In genomic region chr1:148151911-148152391, GRCh38 we compare ENCODE assay signal across 8 cellular contexts. TPM values are rescaled to one million over a fixed set of nuclear protein-coding genes. Genes with fewer than 3 reads are reported as not detected.
DNase-seq lines count a peak whose midpoint lies in the region; ATAC-seq and TF ChIP-seq lines count a peak whose summit lies in the region.
"Not testable (repeated sequence)": the region's sequence is repeated elsewhere in the genome, so short reads cannot be mapped to it uniquely, and the experiment has no call there.

TSS of gene NBPF11 (minus strand) at chr1:148152281. CDS start at chr1:148127003, 25,278 bp downstream.

- H3K27me3 ChIP-seq in HAP-1 (ENCODE audit: low read depth); MG63; fibroblast of lung (ENCODE audit: control insufficient read depth, insufficient read depth, low read length): not testable (repeated sequence)

- ATAC-seq in natural killer cell = peak; percentile 93 to 97 (median 93)

- not testable (repeated sequence) for TF ChIP-seq CTCF in fibroblast of lung (conservative IDR thresholded peaks at IDR 0.05 in 1 of 2, IDR thresholded peaks at IDR 0.05 in 1 of 2; ENCODE audit: low read depth in 1 of 2, low read length in 2 of 2); natural killer cell (IDR thresholded peaks at IDR 0.05)

- H3K4me2 ChIP-seq in fibroblast of lung (ENCODE audit: extremely low read depth, insufficient read depth, low read length) = peak within 1 kb of the TSS; percentile 48

- TF ChIP-seq POLR2A in Raji (IDR thresholded peaks at IDR 0.05; ENCODE audit: insufficient read depth, low read depth, low read length) = peak; percentile 48

- H3K27ac Mint-ChIP-seq in activated T-helper 1 cell treated with anti-CD3 and anti-CD28 coated beads, Interleukin-12 subunit alpha, Interleukin-12 subunit beta, Interleukin-2, Interleukin-4 antibody, amounts not matched to agents 30 ng/mL and 10 ng/mL and 1 ng/mL, durations not matched to agents 14 hours and 24 hours and 36 hours = peak within 1 kb of the TSS; percentile 91
- H3K27ac Mint-ChIP-seq in natural killer cell = peak within 1 kb of the TSS; percentile 84 to 96

- H3K9ac ChIP-seq in fibroblast of lung (ENCODE audit: insufficient read depth, low read length) = peak within 1 kb of the TSS; percentile 55

- H3K36me3 Mint-ChIP-seq in activated T-helper 1 cell treated with anti-CD3 and anti-CD28 coated beads, Interleukin-12 subunit alpha, Interleukin-12 subunit beta, Interleukin-2, Interleukin-4 antibody, amounts not matched to agents 30 ng/mL and 10 ng/mL and 1 ng/mL, durations not matched to agents 14 hours and 24 hours and 36 hours (ENCODE audit: low read depth); natural killer cell: not testable (repeated sequence)

- H3K27ac ChIP-seq in fibroblast of lung (ENCODE audit: insufficient read depth, low read length) = peak within 1 kb of the TSS; percentile 26

- peak within 1 kb of the TSS; percentile 64 for H3K4me3 ChIP-seq in HAP-1
- peak within 1 kb of the TSS; percentile 66 for H3K4me3 ChIP-seq in MG63
- H3K4me3 ChIP-seq in fibroblast of lung (replicated peaks in 1 of 4; ENCODE audit: control extremely low read depth in 1 of 4, insufficient read depth in 1 of 4, low read depth in 3 of 4, low read length in 4 of 4) = peak within 1 kb of the TSS; percentile 32 to 67 (median 56)

- H3K9me3 Mint-ChIP-seq in activated T-helper 1 cell treated with anti-CD3 and anti-CD28 coated beads, Interleukin-12 subunit alpha, Interleukin-12 subunit beta, Interleukin-2, Interleukin-4 antibody, amounts not matched to agents 30 ng/mL and 10 ng/mL and 1 ng/mL, durations not matched to agents 14 hours and 24 hours and 36 hours; natural killer cell: not testable (repeated sequence)

- H3K27me3 Mint-ChIP-seq in activated T-helper 1 cell treated with anti-CD3 and anti-CD28 coated beads, Interleukin-12 subunit alpha, Interleukin-12 subunit beta, Interleukin-2, Interleukin-4 antibody, amounts not matched to agents 30 ng/mL and 10 ng/mL and 1 ng/mL, durations not matched to agents 14 hours and 24 hours and 36 hours (ENCODE audit: insufficient read depth) = not testable (repeated sequence)
- peaks cover 8 to 10% of the 10 kb centered on the region in 2 donors for H3K27me3 Mint-ChIP-seq in natural killer cell (ENCODE audit: low read depth in 2 of 2)

- not testable (repeated sequence) for H2AFZ ChIP-seq in fibroblast of lung (ENCODE audit: low read length)

- in situ Hi-C loops in HAP-1 (cut with MboI; ENCODE audit: low sequenced_read_pairs) = not testable (repeated sequence)

- H3K4me1 ChIP-seq in HAP-1; fibroblast of lung (ENCODE audit: control insufficient read depth, extremely low read depth, insufficient read depth, low read length): not testable (repeated sequence)

- H3K4me3 Mint-ChIP-seq in activated T-helper 1 cell treated with anti-CD3 and anti-CD28 coated beads, Interleukin-12 subunit alpha, Interleukin-12 subunit beta, Interleukin-2, Interleukin-4 antibody, amounts not matched to agents 30 ng/mL and 10 ng/mL and 1 ng/mL, durations not matched to agents 14 hours and 24 hours and 36 hours = peak within 1 kb of the TSS; percentile 98
- peak within 1 kb of the TSS; percentile 93 for H3K4me3 Mint-ChIP-seq in natural killer cell

- H3K4me1 Mint-ChIP-seq in activated T-helper 1 cell treated with anti-CD3 and anti-CD28 coated beads, Interleukin-12 subunit alpha, Interleukin-12 subunit beta, Interleukin-2, Interleukin-4 antibody, amounts not matched to agents 30 ng/mL and 10 ng/mL and 1 ng/mL, durations not matched to agents 14 hours and 24 hours and 36 hours (ENCODE audit: low read depth) = peaks cover 11% of the 10 kb centered on the region
- peaks cover 6 to 21% of the 10 kb centered on the region in 2 donors for H3K4me1 Mint-ChIP-seq in natural killer cell

- not testable (repeated sequence) for H3K36me3 ChIP-seq in HAP-1 (replicated peaks); MG63; fibroblast of lung (ENCODE audit: control insufficient read depth, insufficient read depth, low read length)

- not testable (repeated sequence) for H3K9me3 ChIP-seq in HAP-1; MG63; fibroblast of lung (ENCODE audit: control insufficient read depth, insufficient read depth, low read depth, low read length)

- H4K20me1 ChIP-seq in fibroblast of lung (ENCODE audit: control insufficient read depth, extremely low read depth, insufficient read depth, low read length) = not testable (repeated sequence)

- not testable (repeated sequence) for H3K79me2 ChIP-seq in fibroblast of lung (ENCODE audit: control insufficient read depth, insufficient read depth, low read length)

- intact Hi-C loops in activated T-helper 1 cell treated with anti-CD3 and anti-CD28 coated beads, Interleukin-12 subunit alpha, Interleukin-12 subunit beta, Interleukin-2, Interleukin-4 antibody, amounts not matched to agents 30 ng/mL and 10 ng/mL and 1 ng/mL, durations not matched to agents 14 hours and 24 hours and 36 hours (cut with micrococcal nuclease); natural killer cell (cut with micrococcal nuclease): not testable (repeated sequence)

- DNase-seq in DMS79 (lab: John Stamatoyannopoulos, UW) (peak; percentile 56), HAP-1 (ENCODE audit: low spot score in 2 of 2) (peak; percentile 67 to 91), MG63 (peak; percentile 94), fibroblast of lung (ENCODE audit: low read depth in 2 of 2) (peak; percentile 79 to 81), natural killer cell (peak; percentile 77)
- peak; percentile 83 for DNase-seq in activated T-helper 1 cell treated with anti-CD3 and anti-CD28 coated beads, Interleukin-12 subunit alpha, Interleukin-12 subunit beta, Interleukin-2, Interleukin-4 antibody, amounts not matched to agents 30 ng/mL and 10 ng/mL and 1 ng/mL, durations not matched to agents 14 hours and 24 hours and 36 hours (ENCODE audit: low spot score)
- peak; percentile 67 for DNase-seq in stimulated activated CD8-positive, alpha-beta memory T cell treated with anti-CD3 and anti-CD28 coated beads, Interleukin-7, amount 100 ng/mL, for 24 hours (ENCODE audit: low read depth)

RNA-seq across cellular contexts. Expression of gene NBPF11, which starts in this region (rescaled TPM):
- total RNA-seq in MG63 (2014; rRNA removed; shearing (Covaris generic); ENCODE audit: low replicate concordance) = 2.1 and 2.5 TPM in 2 replicates
- 10.4 and 11.1 TPM in 2 replicates for total RNA-seq in activated T-helper 1 cell treated with anti-CD3 and anti-CD28 coated beads, Interleukin-12 subunit alpha, Interleukin-12 subunit beta, Interleukin-2, Interleukin-4 antibody, amounts not matched to agents 30 ng/mL and 10 ng/mL and 1 ng/mL, durations not matched to agents 14 hours and 24 hours and 36 hours
- 6.9 and 8.8 TPM in 2 replicates for total RNA-seq in fibroblast of lung
- 4.1 and 5.6 TPM in 2 replicates for polyA plus RNA-seq in fibroblast of lung
- polyA plus RNA-seq in fibroblast of lung (2012) = 2.5 and 3.3 TPM in 2 replicates
- polyA minus RNA-seq in fibroblast of lung (ENCODE audit: low replicate concordance) = 0.98 and 2.7 TPM in 2 replicates
- 10 to 100 TPM; 22.5 to 24.2 (median 22.6) TPM for total RNA-seq in natural killer cell

Comparison
In these comparisons a context has a peak if more than half of its experiments do, and no peak if none do; other contexts are left out.
1. Peak in every context shown above with its lines: DNase-seq, ATAC-seq, H3K4me3 ChIP-seq and H3K27ac ChIP-seq.